In genomic region chr11:95659088-95659487, GRCh38 we compare ENCODE assay signal across 15 cellular contexts.
A peak's percentile ranks its signal among the peaks of the same experiment; 100 is the strongest.
DNase-seq lines count a peak whose midpoint lies in the region; TF ChIP-seq lines count a peak whose summit lies in the region.
"Had no signal": no experiment of that assay in that cellular context is flagged by ENCODE, and none has a peak within 500 bp of the region (broad histone marks: within the 10 kb centered on the region; RNA-seq: fewer than 3 reads in every experiment).

No MANE protein-coding gene starts in this region.

- no CpG with 5 or more reads among the region's 1 CpG for WGBS in neuronal stem cell (ENCODE audit: extremely low coverage in 2 of 2, insufficient read length in 2 of 2, insufficient replicate concordance in 1 of 2), 2 donors

- no peak overlapping the region for H2BK120ac ChIP-seq in neuronal stem cell (ENCODE audit: low read depth, low read length)

- no peak overlapping the region for H3K27ac ChIP-seq in neuronal stem cell (replicated peaks; ENCODE audit: low read length)
- H3K27ac ChIP-seq: neural progenitor cell, stomach had no signal

- H3K9me3 ChIP-seq in neuronal stem cell (replicated peaks in 1 of 2; ENCODE audit: control insufficient read depth in 2 of 2, insufficient read depth in 1 of 2, low read depth in 1 of 2, low read length in 2 of 2): peaks cover 0 to 3% of the 10 kb centered on the region in 2 donors
- H3K9me3 ChIP-seq in HAP-1: no peaks in the 10 kb centered on the region
- H3K9me3 ChIP-seq: stomach had no signal

- no peak overlapping the region for H2AK5ac ChIP-seq in neuronal stem cell (ENCODE audit: low read depth, low read length)

- H3K4me2 ChIP-seq in neuronal stem cell (ENCODE audit: insufficient read depth, low read length, poor library complexity, severe bottlenecking): no peak overlapping the region
- H3K4me2 ChIP-seq: neural progenitor cell had no signal

- TF ChIP-seq CTCF in AG10803 (conservative IDR thresholded peaks at IDR 0.05; ENCODE audit: low read length): no peak

- DNase-seq in AG10803 (ENCODE audit: low read depth) (peak; percentile 43), NCI-H226 (peak; percentile 55), dedifferentiated amniotic fluid mesenchymal stem cell (ENCODE audit: extremely low spot score) (peak; percentile 36), neuronal stem cell (ENCODE audit: low spot score) (no peak), NCI-H345 (lab: John Stamatoyannopoulos, UW) (no peak), HAP-1 (ENCODE audit: low spot score in 2 of 2) (no peak)
- DNase-seq in effector CD4-positive, alpha-beta T cell: no peak
- DNase-seq: activated CD8-positive, alpha-beta memory T cell treated with anti-CD3 and anti-CD28 coated beads for 24 hours; Calu3; left colon; NCI-H1105 treated with DMSO at 0.1 percent for 48 hours; right cardiac atrium; SHP77 treated with DMSO at 0.1 percent for 48 hours; stomach had no signal

- no peak overlapping the region for H3K4me3 ChIP-seq in AG10803 (ENCODE audit: low read length)
- no peak overlapping the region for H3K4me3 ChIP-seq in neuronal stem cell (ENCODE audit: low read length in 2 of 2)
- H3K4me3 ChIP-seq in HAP-1: no peak overlapping the region
- H3K4me3 ChIP-seq: neural progenitor cell, stomach had no signal

- no peaks in the 10 kb centered on the region for H3K79me1 ChIP-seq in neuronal stem cell (ENCODE audit: low read depth, low read length)

- in situ Hi-C loops in HAP-1 (cut with MboI; ENCODE audit: low sequenced_read_pairs): no loop called here

- H3K27me3 ChIP-seq in neuronal stem cell (ENCODE audit: control insufficient read depth in 3 of 3, insufficient read depth in 3 of 3, low read depth in 1 of 3, low read length in 3 of 3): no peaks in the 10 kb centered on the region
- no peaks in the 10 kb centered on the region for H3K27me3 ChIP-seq in HAP-1 (ENCODE audit: low read depth)
- H3K27me3 ChIP-seq: neural progenitor cell, stomach had no signal

- H2BK5ac ChIP-seq in neuronal stem cell (ENCODE audit: low read length): no peak overlapping the region

- H3K36me3 ChIP-seq in neuronal stem cell (replicated peaks in 1 of 2; ENCODE audit: control insufficient read depth in 2 of 2, insufficient read depth in 2 of 2, low read length in 2 of 2): no peaks in the 10 kb centered on the region
- H3K36me3 ChIP-seq in HAP-1 (replicated peaks): no peaks in the 10 kb centered on the region
- H3K36me3 ChIP-seq: neural progenitor cell, stomach had no signal

- no peak overlapping the region for H3K23ac ChIP-seq in neuronal stem cell (ENCODE audit: low read depth, low read length, poor library complexity)

- H3K4ac ChIP-seq in neuronal stem cell (ENCODE audit: low read length): no peak overlapping the region

- H3K4me1 ChIP-seq in neuronal stem cell (ENCODE audit: control insufficient read depth in 2 of 2, insufficient read depth in 1 of 2, low read depth in 1 of 2, low read length in 2 of 2) (peaks cover 2% of the 10 kb centered on the region in 2 donors), HAP-1 (no peaks in the 10 kb centered on the region)

- no peak overlapping the region for H2BK12ac ChIP-seq in neuronal stem cell (ENCODE audit: low read length)

- no peak overlapping the region for H4K91ac ChIP-seq in neuronal stem cell (ENCODE audit: low read depth, low read length, poor library complexity)

- no peak overlapping the region for H4K8ac ChIP-seq in neuronal stem cell (ENCODE audit: low read depth, low read length)

- no peak overlapping the region for H3K14ac ChIP-seq in neuronal stem cell (ENCODE audit: low read length)

- no peak overlapping the region for H2BK15ac ChIP-seq in neuronal stem cell (ENCODE audit: low read length)

- H3K9ac ChIP-seq in neuronal stem cell (ENCODE audit: low read depth, low read length, poor library complexity): no peak overlapping the region
- H3K9ac ChIP-seq: neural progenitor cell had no signal

- peak overlapping the region; percentile 21 for H2AFZ ChIP-seq in neuronal stem cell (ENCODE audit: low read length)
- H2AFZ ChIP-seq: neural progenitor cell had no signal

- H3K18ac ChIP-seq in neuronal stem cell (ENCODE audit: low read length): no peak overlapping the region

Comparison
In these comparisons a context has a peak if more than half of its experiments do, and no peak if none do; other contexts are left out.
1. DNase-seq: peak in AG10803 (single experiment), NCI-H226 (single experiment) and dedifferentiated amniotic fluid mesenchymal stem cell (single experiment); none in neuronal stem cell (single experiment), NCI-H345 (single experiment), effector CD4-positive, alpha-beta T cell (single experiment) and HAP-1 (0 of 2).